8 cellular contexts compared by ENCODE assay signal in the genomic region with DNA sequence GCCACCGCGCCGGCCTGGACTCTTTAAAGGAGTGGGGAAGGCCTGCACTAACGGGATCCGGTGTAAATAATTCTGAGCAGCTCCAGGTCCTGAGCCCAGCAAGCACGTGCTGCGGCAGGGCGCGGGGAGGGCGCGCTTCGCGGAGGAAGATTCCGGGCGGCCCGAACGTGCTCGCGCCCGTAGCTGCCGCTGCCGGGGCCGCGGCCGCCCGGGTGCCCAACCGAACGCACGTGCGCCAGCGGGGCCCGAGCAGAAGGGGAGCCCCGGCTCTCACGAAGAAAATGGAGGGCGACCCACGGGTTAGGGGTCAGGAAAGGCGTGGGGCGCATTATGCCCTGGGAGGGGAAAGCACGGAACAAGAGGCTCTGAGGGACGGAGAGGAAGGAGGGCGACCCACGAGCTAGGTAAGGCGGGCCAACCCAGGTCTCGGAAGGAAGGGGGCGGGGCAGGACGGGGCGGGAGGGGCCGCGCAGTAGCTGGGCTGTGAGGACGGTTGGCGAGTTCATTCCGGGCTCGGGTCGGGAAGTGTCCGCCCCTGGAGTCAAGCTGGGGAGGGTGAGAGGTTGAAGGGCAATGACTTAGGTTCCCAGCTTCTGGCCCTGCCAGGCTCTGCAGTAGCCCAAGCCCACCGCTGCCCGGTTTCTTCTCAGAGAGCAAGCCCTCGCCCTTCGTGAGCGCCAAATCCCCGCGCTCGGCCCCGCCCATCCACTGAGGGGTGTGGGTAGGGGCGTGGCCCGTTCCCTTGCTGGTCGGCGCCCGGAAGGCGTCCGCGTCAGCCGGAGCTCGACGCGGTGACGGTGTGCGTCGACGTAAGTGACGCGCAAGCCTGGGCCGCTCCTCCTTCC. TPM values are rescaled to one million over a fixed set of nuclear protein-coding genes. Genes with fewer than 3 reads are reported as not detected.
DNase-seq lines count a peak whose midpoint lies in the region; ATAC-seq and TF ChIP-seq lines count a peak whose summit lies in the region.

Gene ZNF131, plus strand, starts transcription at position 195 of the 845 bp plus-strand sequence. CDS start 1,140 bp downstream, outside the sequence.

- H3K9me3 Mint-ChIP-seq in activated naive CD4-positive, alpha-beta T cell treated with anti-CD3 and anti-CD28 coated beads, Interleukin-2, amount 50 U/mL, for 24 hours = no peaks in the 10 kb centered on the region

- 10% methylated on average over 11 of the region's 83 CpGs for WGBS in SK-N-SH (ENCODE audit: low lambda C conversion rate)
- WGBS in testis, 2 donors = 0% methylated on average over 48 to 78 of the region's 83 CpGs

- peaks cover 8% of the 10 kb centered on the region for H3K36me3 Mint-ChIP-seq in activated naive CD4-positive, alpha-beta T cell treated with anti-CD3 and anti-CD28 coated beads, Interleukin-2, amount 50 U/mL, for 24 hours

- H3K27me3 ChIP-seq in SK-N-SH (ENCODE audit: insufficient read depth) = no peaks in the 10 kb centered on the region
- no peaks in the 10 kb centered on the region for H3K27me3 ChIP-seq in testis

- H3K27ac ChIP-seq in SK-N-SH (ENCODE audit: low read depth in 2 of 2, low read length in 1 of 2) = peak within 1 kb of the TSS; percentile 92 to 96
- H3K27ac ChIP-seq in testis = peak within 1 kb of the TSS; percentile 98 to 99

- peak within 1 kb of the TSS; percentile 95 for H3K9ac ChIP-seq in SK-N-SH

- POLR2A ChIA-PET in SK-N-SH (lab: Yijun Ruan, JAX) = interaction anchor here (0.6 to 2.3 kb wide), 14 partner anchors 14 to 363 kb away, joined by 3 to 17 read pairs (median 3); partner anchors contain the start of genes HMGCS1, NIM1K and TMEM267

- peak within 1 kb of the TSS; percentile 97 for H3K27ac Mint-ChIP-seq in activated naive CD4-positive, alpha-beta T cell treated with anti-CD3 and anti-CD28 coated beads, Interleukin-2, amount 50 U/mL, for 24 hours

- no peak for TF ChIP-seq RAD21 in SK-N-SH (IDR thresholded peaks at IDR 0.05; ENCODE audit: low read length)

- TF ChIP-seq CTCF in SK-N-SH (IDR thresholded peaks at IDR 0.05) (no peak), omental fat pad (IDR thresholded peaks at IDR 0.05) (no peak), testis (IDR thresholded peaks at IDR 0.05) (peak in 1 of 3 experiments; percentile 3)

- H3K27me3 Mint-ChIP-seq in activated naive CD4-positive, alpha-beta T cell treated with anti-CD3 and anti-CD28 coated beads, Interleukin-2, amount 50 U/mL, for 24 hours = no peaks in the 10 kb centered on the region

- DNase-seq in GM04504 (ENCODE audit: low read depth) (peak; percentile 93), NCI-H1048 (lab: John Stamatoyannopoulos, UW) (peak; percentile 92), SK-N-SH (peak; percentile 95), glomerular endothelial cell (ENCODE audit: extremely low read depth, low read depth, low spot score) (peak; percentile 54), omental fat pad (ENCODE audit: low spot score) (peak; percentile 87), testis (peak; percentile 97)

- H3K4me3 ChIP-seq in SK-N-SH (ENCODE audit: low read depth in 2 of 2, low read length in 1 of 2) = peak within 1 kb of the TSS; percentile 87 to 99
- H3K4me3 ChIP-seq in testis = peak within 1 kb of the TSS; percentile 87 to 94

- H3K4me3 Mint-ChIP-seq in activated naive CD4-positive, alpha-beta T cell treated with anti-CD3 and anti-CD28 coated beads, Interleukin-2, amount 50 U/mL, for 24 hours = peak within 1 kb of the TSS; percentile 94

- H3K4me1 Mint-ChIP-seq in activated naive CD4-positive, alpha-beta T cell treated with anti-CD3 and anti-CD28 coated beads, Interleukin-2, amount 50 U/mL, for 24 hours = peaks cover 34% of the 10 kb centered on the region

- TF ChIP-seq POLR2A in testis (IDR thresholded peaks at IDR 0.05) = peak; percentile 30

- H2AFZ ChIP-seq in SK-N-SH (ENCODE audit: low read depth) = peak within 1 kb of the TSS; percentile 96

- peaks cover 44% of the 10 kb centered on the region for H3K79me2 ChIP-seq in SK-N-SH (ENCODE audit: insufficient read depth)

- H4K20me1 ChIP-seq in SK-N-SH (ENCODE audit: insufficient read depth) = no peaks in the 10 kb centered on the region

- intact Hi-C loops in testis (cut with DNase I; ENCODE audit: low total_unique reads) = loop anchor here (10.0 kb wide), 1 partner anchor 56 kb away; no protein-coding TSS in a partner anchor

- H3K4me1 ChIP-seq in SK-N-SH (ENCODE audit: control insufficient read depth in 1 of 2, insufficient read depth in 2 of 2, low read depth in 1 of 2, low read length in 1 of 2) (peaks cover 15 to 16% of the 10 kb centered on the region in 2 experiments; a peak in 3 of 4 replicates), testis (peaks cover 11% of the 10 kb centered on the region)

- peak within 1 kb of the TSS; percentile 84 for H3K4me2 ChIP-seq in SK-N-SH

- no peaks in the 10 kb centered on the region for H3K9me2 ChIP-seq in SK-N-SH

- ATAC-seq in HG02571 (IDR thresholded peaks at IDR 0.05; ENCODE audit: unreplicated experiment) = peak; percentile 93
- peak; percentile 98 for ATAC-seq in omental fat pad (ENCODE audit: low FRiP score)

- TF ChIP-seq EP300 in SK-N-SH (IDR thresholded peaks at IDR 0.05; ENCODE audit: borderline replicate concordance in 1 of 2, low read depth in 1 of 2, low read length in 1 of 2) = no peak

- peaks cover 7% of the 10 kb centered on the region for H3F3A ChIP-seq in SK-N-SH (replicated peaks; ENCODE audit: insufficient read depth)

- H3K9me3 ChIP-seq in SK-N-SH = no peaks in the 10 kb centered on the region
- H3K9me3 ChIP-seq in testis = no peaks in the 10 kb centered on the region

- H3K36me3 ChIP-seq in SK-N-SH (replicated peaks in 1 of 2; ENCODE audit: control insufficient read depth in 1 of 2, insufficient read depth in 2 of 2, low read length in 1 of 2) (peaks cover 23 to 25% of the 10 kb centered on the region in 2 experiments), testis (ENCODE audit: low read depth, missing control alignments) (no peaks in the 10 kb centered on the region)

- CTCF ChIA-PET in SK-N-SH (lab: Yijun Ruan, JAX) = interaction anchor here (0.6 to 3.3 kb wide), 10 partner anchors 10 to 363 kb away, joined by 3 to 25 read pairs (median 4); partner anchors contain the start of gene TMEM267

TF ChIP-seq in SK-N-SH, 30 proteins besides CTCF, POLR2A, EP300 and RAD21 (continues in another document):
- TF ChIP-seq CHD2 (IDR thresholded peaks at IDR 0.05; ENCODE audit: low read length, partially characterized antibody) (peak; percentile 37), GABPA (IDR thresholded peaks at IDR 0.05; ENCODE audit: low read depth) (no peak), MAX (IDR thresholded peaks at IDR 0.05; ENCODE audit: low read depth) (peak; percentile 99), GATA2 (CRISPR knock-in tag; IDR thresholded peaks at IDR 0.05) (no peak), RCOR1 (IDR thresholded peaks at IDR 0.05; ENCODE audit: low read length) (0 out of 2 replicates have a peak, but pooled peaks have one; percentile 15), POLR2AphosphoS5 (IDR thresholded peaks at IDR 0.05; ENCODE audit: low read depth, low read length) (peak; percentile 90), SIN3A (IDR thresholded peaks at IDR 0.05; ENCODE audit: borderline replicate concordance, low read depth, low read length) (peak; percentile 25; the same call in 1 of the 2 replicates), TAF1 (IDR thresholded peaks at IDR 0.05; ENCODE audit: borderline replicate concordance, low read depth, low read length) (peak; percentile 47; the same call in 1 of the 2 replicates), ELF1 (IDR thresholded peaks at IDR 0.05) (peak; percentile 63; the same call in 1 of the 2 replicates), NRF1 (IDR thresholded peaks at IDR 0.05; ENCODE audit: low read depth, low read length) (peak; percentile 28; the same call in 1 of the 2 replicates), TEAD4 (IDR thresholded peaks at IDR 0.05; ENCODE audit: borderline replicate concordance, insufficient read depth) (no peak), MXI1 (IDR thresholded peaks at IDR 0.05; ENCODE audit: low read depth, low read length) (peak; percentile 91), PBX3 (IDR thresholded peaks at IDR 0.05) (peak; percentile 3; the same call in 1 of the 2 replicates), FOXM1 (IDR thresholded peaks at IDR 0.05; ENCODE audit: low read depth) (no peak), RXRA (IDR thresholded peaks at IDR 0.05; ENCODE audit: borderline replicate concordance, low read depth) (no peak)
- TF ChIP-seq, protein P1, sequence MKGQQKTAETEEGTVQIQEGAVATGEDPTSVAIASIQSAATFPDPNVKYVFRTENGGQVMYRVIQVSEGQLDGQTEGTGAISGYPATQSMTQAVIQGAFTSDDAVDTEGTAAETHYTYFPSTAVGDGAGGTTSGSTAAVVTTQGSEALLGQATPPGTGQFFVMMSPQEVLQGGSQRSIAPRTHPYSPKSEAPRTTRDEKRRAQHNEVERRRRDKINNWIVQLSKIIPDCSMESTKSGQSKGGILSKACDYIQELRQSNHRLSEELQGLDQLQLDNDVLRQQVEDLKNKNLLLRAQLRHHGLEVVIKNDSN (IDR thresholded peaks at IDR 0.05; ENCODE audit: borderline replicate concordance, low read depth) = peak; percentile 70

RNA-seq across cellular contexts. Expression of gene ZNF131, which starts in this region (rescaled TPM):
- polyA plus RNA-seq in SK-N-SH (2012; rRNA removed) = 17.2 and 22.9 TPM in 2 replicates
- 25.3 and 25.6 TPM in 2 replicates for polyA plus RNA-seq in SK-N-SH (2012; cell fraction: cytosol; rRNA removed)
- polyA plus RNA-seq in SK-N-SH (2012; cell fraction: nucleus; rRNA removed) = 20.2 and 35.9 TPM in 2 replicates
- 25.9 and 26.4 TPM in 2 replicates for total RNA-seq in glomerular endothelial cell
- total RNA-seq in omental fat pad = 10 to 100 TPM; 31.9 to 41.8 (median 35.3) TPM
- 10 to 100 TPM; 67.8 to 80.6 TPM for total RNA-seq in testis
- 75.6 TPM for polyA plus RNA-seq in testis (ENCODE audit: insufficient read depth, low read depth, low replicate concordance)

Comparison
In these comparisons a context has a peak if more than half of its experiments do, and no peak if none do; other contexts are left out.
1. Peak in every context shown above with its lines: DNase-seq, ATAC-seq, H3K4me3 ChIP-seq and H3K27ac ChIP-seq.